In genomic region chr4:53923921-53924320, GRCh38 we compare ENCODE assay signal across 31 cellular contexts.
"Had no signal": no experiment of that assay in that cellular context is flagged by ENCODE, and none has a peak within 500 bp of the region (broad histone marks: within the 10 kb centered on the region; RNA-seq: fewer than 3 reads in every experiment).

No MANE protein-coding gene starts in this region.

- H3K27me3 ChIP-seq: cardiac muscle cell, colonic mucosa, pancreas, vagina had no signal

- H3K36me3 Mint-ChIP-seq: activated naive CD8-positive, alpha-beta T cell; naive thymus-derived CD4-positive, alpha-beta T cell; stimulated activated memory B cell treated with anti-CD40 and anti-IgM and Interleukin-4, amounts not matched to agents 10 μg/mL and 1 μg/mL and 100 μg/mL, for 72 hours; type B pancreatic cell had no signal

- H3K36me3 ChIP-seq: cardiac muscle cell, colonic mucosa, heart right ventricle, pancreas, prostate gland, vagina had no signal

- ATAC-seq: activated CD4-positive, CD25-positive, alpha-beta regulatory T cell treated with anti-CD3 and anti-CD28 coated beads, Interleukin-2, amount 50 U/mL, for 24 hours; heart right ventricle; left colon; pancreas; stimulated activated naive CD8-positive, alpha-beta T cell treated with anti-CD3 and anti-CD28 coated beads, Interleukin-15, amount 100 ng/mL, for 72 hours had no signal

- H3K4me2 ChIP-seq: smooth muscle cell had no signal

- H3K4me3 ChIP-seq: cardiac muscle cell, colonic mucosa, heart right ventricle, pancreas, prostate gland, smooth muscle cell, vagina had no signal

- H3K4me1 Mint-ChIP-seq: naive thymus-derived CD4-positive, alpha-beta T cell; stimulated activated memory B cell treated with anti-CD40 and anti-IgM and Interleukin-4, amounts not matched to agents 10 μg/mL and 1 μg/mL and 100 μg/mL, for 72 hours; stimulated activated naive CD8-positive, alpha-beta T cell treated with anti-CD3 and anti-CD28 coated beads, Interleukin-15, amount 100 ng/mL, for 72 hours had no signal

- H3K4me3 Mint-ChIP-seq: activated naive CD8-positive, alpha-beta T cell; naive thymus-derived CD4-positive, alpha-beta T cell; stimulated activated memory B cell treated with anti-CD40 and anti-IgM and Interleukin-4, amounts not matched to agents 10 μg/mL and 1 μg/mL and 100 μg/mL, for 72 hours; stimulated activated naive CD8-positive, alpha-beta T cell treated with anti-CD3 and anti-CD28 coated beads, Interleukin-15, amount 100 ng/mL, for 72 hours; T-helper 1 cell treated with Interleukin-12 subunit alpha and Interleukin-12 subunit beta and Interleukin-4 antibody, amounts not matched to agents 30 μg/mL and 1 μg/mL, for 36 hours; type B pancreatic cell had no signal

- H3K27ac ChIP-seq: cardiac muscle cell, colonic mucosa, heart right ventricle, pancreas, prostate gland, vagina, VCaP had no signal

- H3K27ac Mint-ChIP-seq: activated naive CD8-positive, alpha-beta T cell; stimulated activated memory B cell treated with anti-CD40 and anti-IgM and Interleukin-4, amounts not matched to agents 10 μg/mL and 1 μg/mL and 100 μg/mL, for 72 hours; stimulated activated naive CD8-positive, alpha-beta T cell treated with anti-CD3 and anti-CD28 coated beads, Interleukin-15, amount 100 ng/mL, for 72 hours; T-helper 1 cell treated with Interleukin-12 subunit alpha and Interleukin-12 subunit beta and Interleukin-4 antibody, amounts not matched to agents 30 μg/mL and 1 μg/mL, for 36 hours; type B pancreatic cell had no signal

- H3K9me3 Mint-ChIP-seq: naive thymus-derived CD4-positive, alpha-beta T cell; stimulated activated memory B cell treated with anti-CD40 and anti-IgM and Interleukin-4, amounts not matched to agents 10 μg/mL and 1 μg/mL and 100 μg/mL, for 72 hours; stimulated activated naive CD8-positive, alpha-beta T cell treated with anti-CD3 and anti-CD28 coated beads, Interleukin-15, amount 100 ng/mL, for 72 hours; T-helper 1 cell treated with Interleukin-12 subunit alpha and Interleukin-12 subunit beta and Interleukin-4 antibody, amounts not matched to agents 30 μg/mL and 1 μg/mL, for 36 hours; type B pancreatic cell had no signal

- H3K4me1 ChIP-seq: colonic mucosa, pancreas, prostate gland had no signal

- DNase-seq: activated CD4-positive, alpha-beta T cell treated with anti-CD3 and anti-CD28 coated beads for 48 hours; activated CD4-positive, alpha-beta T cell treated with anti-CD3 and anti-CD28 coated beads, Interleukin-2, amount 50 U/mL, for 48 hours; activated CD8-positive, alpha-beta memory T cell treated with anti-CD3 and anti-CD28 coated beads for 24 hours; activated effector memory CD4-positive, alpha-beta T cell treated with Interleukin-2 at 50 U/mL for 16 hours; activated naive CD4-positive, alpha-beta T cell treated with Interleukin-2 at 50 U/mL for 16 hours; anterior cingulate cortex; cerebellar nuclear complex; colonic mucosa; effector CD8-positive, alpha-beta T cell; foreskin melanocyte; heart right ventricle; left colon; midbrain; naive thymus-derived CD4-positive, alpha-beta T cell; pancreas; stimulated activated CD4-positive, alpha-beta T cell treated with anti-CD3 and anti-CD28 coated beads, Interleukin-1b, Interleukin-23, amount 100 ng/mL, for 48 hours; stimulated activated CD4-positive, alpha-beta T cell treated with anti-CD3 and anti-CD28 coated beads, Interleukin-4, amount 100 ng/mL, for 4 hours; stimulated activated CD8-positive, alpha-beta memory T cell treated with anti-CD3 and anti-CD28 coated beads, Interleukin-4, amount 100 ng/mL, for 48 hours; stimulated activated naive CD8-positive, alpha-beta T cell treated with anti-CD3 and anti-CD28 coated beads, Interleukin-15, amount 100 ng/mL, for 72 hours; substantia nigra; T-helper 9 cell had no signal

- H3K9me3 ChIP-seq: colonic mucosa, heart right ventricle, pancreas, prostate gland, vagina had no signal
